Comparison of ENCODE assay signal across 1 cellular context in the genomic region with DNA sequence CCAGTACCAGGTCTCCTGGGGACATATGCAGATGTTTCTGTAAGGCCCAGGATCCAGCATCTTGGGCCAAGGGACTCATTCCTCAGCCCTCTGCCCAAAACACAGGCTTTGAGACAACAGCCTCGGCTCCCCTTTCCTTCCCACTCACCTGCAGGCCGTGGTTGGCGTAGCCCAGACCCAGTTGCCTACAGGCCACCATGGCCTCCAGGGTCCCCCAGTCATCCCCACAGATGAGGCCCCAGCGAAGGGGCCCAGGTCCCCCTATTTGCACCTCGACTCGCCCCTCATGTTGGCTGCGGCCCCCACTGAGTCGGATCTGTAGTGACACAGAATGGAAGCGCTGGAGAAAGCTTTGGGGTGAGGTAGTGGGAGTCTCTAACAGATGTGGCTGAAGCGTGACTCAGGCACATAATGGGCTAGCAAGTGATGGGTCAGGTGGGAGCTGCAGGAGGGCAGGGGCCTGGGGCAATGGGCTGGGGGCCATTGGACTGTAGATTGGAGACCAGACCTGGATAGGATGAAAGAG.
TF ChIP-seq lines count a peak whose summit lies in the region.

No MANE protein-coding gene starts in this region.

TF ChIP-seq in K562, 482 proteins besides CTCF, POLR2A, EP300 and RAD21:
- TF ChIP-seq CBFB (CRISPR knock-in tag; IDR thresholded peaks at IDR 0.05), result no peak
- peak; percentile 53 for TF ChIP-seq POLR2G (IDR thresholded peaks at IDR 0.05; ENCODE audit: low read depth, low read length)
